ENCODE assay signal across 2 cellular contexts in genomic region chr6:150905769-150906168, GRCh38.
TF ChIP-seq lines count a peak whose summit lies in the region.

No MANE protein-coding gene starts in this region.

TF ChIP-seq in SK-N-SH, 30 proteins besides CTCF, POLR2A, EP300 and RAD21 (continued from another document):
- TF ChIP-seq USF2 (IDR thresholded peaks at IDR 0.05; ENCODE audit: borderline replicate concordance, low read depth, low read length) = no peak
- no peak for TF ChIP-seq GABPA (IDR thresholded peaks at IDR 0.05; ENCODE audit: low read depth)
- TF ChIP-seq FOSL2 (IDR thresholded peaks at IDR 0.05; ENCODE audit: borderline replicate concordance, low read depth) = no peak

TF ChIP-seq in SK-N-SH treated with all-trans-retinoic acid at 6 μM for 48 hours, 23 proteins besides CTCF, POLR2A, EP300 and RAD21 (continued from another document):
- TF ChIP-seq TSHZ2 (CRISPR knock-in tag; IDR thresholded peaks at IDR 0.05) (no peak), RARB (CRISPR knock-in tag; IDR thresholded peaks at IDR 0.05) (no peak), ZFP30 (CRISPR knock-in tag; IDR thresholded peaks at IDR 0.05) (no peak), TCF4 (CRISPR knock-in tag; IDR thresholded peaks at IDR 0.05; ENCODE audit: borderline replicate concordance) (no peak), PPARA (CRISPR knock-in tag; IDR thresholded peaks at IDR 0.05; ENCODE audit: borderline replicate concordance) (no peak), ZNF8 (CRISPR knock-in tag; IDR thresholded peaks at IDR 0.05) (no peak), ZNF565 (CRISPR knock-in tag; conservative IDR thresholded peaks at IDR 0.05; ENCODE audit: low read depth) (no peak), POU6F1 (CRISPR knock-in tag; IDR thresholded peaks at IDR 0.05; ENCODE audit: borderline replicate concordance, low read depth) (no peak), CSRNP3 (CRISPR knock-in tag; IDR thresholded peaks at IDR 0.05) (no peak), OSR1 (CRISPR knock-in tag; IDR thresholded peaks at IDR 0.05) (no peak), ZNF70 (CRISPR knock-in tag; IDR thresholded peaks at IDR 0.05) (no peak)
